ENCODE assay signal across 15 cellular contexts in the genomic region with DNA sequence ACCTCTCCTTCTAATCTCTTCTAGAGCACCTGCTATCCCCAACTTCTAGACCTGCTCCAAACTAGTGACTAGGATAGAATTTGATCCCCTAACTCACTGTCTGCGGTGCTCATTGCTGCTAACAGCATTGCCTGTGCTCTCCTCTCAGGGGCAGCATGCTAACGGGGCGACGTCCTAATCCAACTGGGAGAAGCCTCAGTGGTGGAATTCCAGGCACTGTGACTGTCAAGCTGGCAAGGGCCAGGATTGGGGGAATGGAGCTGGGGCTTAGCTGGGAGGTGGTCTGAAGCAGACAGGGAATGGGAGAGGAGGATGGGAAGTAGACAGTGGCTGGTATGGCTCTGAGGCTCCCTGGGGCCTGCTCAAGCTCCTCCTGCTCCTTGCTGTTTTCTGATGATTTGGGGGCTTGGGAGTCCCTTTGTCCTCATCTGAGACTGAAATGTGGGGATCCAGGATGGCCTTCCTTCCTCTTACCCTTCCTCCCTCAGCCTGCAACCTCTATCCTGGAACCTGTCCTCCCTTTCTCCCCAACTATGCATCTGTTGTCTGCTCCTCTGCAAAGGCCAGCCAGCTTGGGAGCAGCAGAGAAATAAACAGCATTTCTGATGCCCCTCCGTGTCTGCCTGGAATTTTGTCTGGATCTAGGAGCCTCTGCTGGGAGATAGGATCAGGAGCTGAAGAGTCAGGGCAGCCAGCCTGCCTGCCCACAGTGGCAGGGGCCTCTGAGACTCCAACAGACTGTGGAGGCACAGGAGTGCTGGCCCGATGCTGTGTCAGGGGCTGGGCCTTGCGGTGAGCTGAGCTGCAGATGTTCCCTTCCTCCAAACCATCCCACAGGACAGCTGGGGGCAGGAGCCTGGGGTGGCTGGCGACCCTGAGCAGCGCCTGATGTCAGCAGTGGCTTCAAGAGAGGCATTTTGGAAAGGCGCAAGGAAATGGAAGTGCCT. TPM values are rescaled to one million over a fixed set of nuclear protein-coding genes. Genes with fewer than 3 reads are reported as not detected.
DNase-seq lines count a peak whose midpoint lies in the region; ATAC-seq and TF ChIP-seq lines count a peak whose summit lies in the region.
"Had no signal": no experiment of that assay in that cellular context is flagged by ENCODE, and none has a peak within 500 bp of the region (broad histone marks: within the 10 kb centered on the region; RNA-seq: fewer than 3 reads in every experiment).

No MANE protein-coding gene starts in this region.

- CTCF ChIA-PET in WTC11 (lab: Charles Lee) = interaction anchor here (0.6 to 2.3 kb wide), 11 partner anchors 26 to 212 kb away, joined by 3 to 12 read pairs (median 5); a partner anchor contains a TSS
- CTCF ChIA-PET in naive thymus-derived CD4-positive, alpha-beta T cell (lab: Charles Lee) = interaction anchor here (0.6 kb wide), 1 partner anchor 305 kb away, joined by 3 read pairs; no protein-coding TSS in a partner anchor

- peaks cover 5% of the 10 kb centered on the region; the same call in 1 of the 2 replicates for H3K36me3 Mint-ChIP-seq in WTC11
- peaks cover 17% of the 10 kb centered on the region for H3K36me3 Mint-ChIP-seq in nephron (ENCODE audit: low read depth)
- H3K36me3 Mint-ChIP-seq in naive thymus-derived CD4-positive, alpha-beta T cell = no peaks in the 10 kb centered on the region

- in situ Hi-C loops in GM23248 (cut with MboI) = no loop called here

- POLR2A ChIA-PET in WTC11 (lab: Charles Lee) = interaction anchor here (1.1 kb wide), 1 partner anchor 44 kb away, joined by 3 read pairs; no protein-coding TSS in a partner anchor
- POLR2A ChIA-PET in naive thymus-derived CD4-positive, alpha-beta T cell (lab: Charles Lee) = no interaction called here

- no peaks in the 10 kb centered on the region for H3K9me2 ChIP-seq in GM23248 (ENCODE audit: insufficient read depth)

- H3K27me3 Mint-ChIP-seq in WTC11 (ENCODE audit: low read depth) (peaks cover 3% of the 10 kb centered on the region; the same call in 1 of the 2 replicates), nephron (ENCODE audit: low read depth) (peaks cover 5% of the 10 kb centered on the region)
- peaks cover 0 to 7% (median 0%) of the 10 kb centered on the region in 5 donors for H3K27me3 Mint-ChIP-seq in naive thymus-derived CD4-positive, alpha-beta T cell

- 59 to 71% methylated on average over 10 of the region's 10 CpGs for WGBS in GM23248 (ENCODE audit: low coverage in 1 of 2, low lambda C conversion rate in 2 of 2, missing lambda C conversion rate in 2 of 2), 2 experiments

- no peak for TF ChIP-seq CTCF in WTC11 (IDR thresholded peaks at IDR 0.05)
- TF ChIP-seq CTCF in nephron (IDR thresholded peaks at IDR 0.05; ENCODE audit: unreplicated experiment in 3 of 3) = no peak

- H3K27ac Mint-ChIP-seq in WTC11 (peak overlapping the region; percentile 52; the same call in 1 of the 2 replicates), nephron (peak overlapping the region; percentile 89 to 98 (median 96))
- peak overlapping the region in 1 of 9 donors; percentile 71 for H3K27ac Mint-ChIP-seq in naive thymus-derived CD4-positive, alpha-beta T cell
- H3K27ac Mint-ChIP-seq: activated B cell treated with CpG ODN at 0.5 μM for 24 hours; activated T-helper 1 cell treated with anti-CD3 and anti-CD28 coated beads, Interleukin-12 subunit alpha, Interleukin-12 subunit beta, Interleukin-2, Interleukin-4 antibody, amounts not matched to agents 30 ng/mL and 10 ng/mL and 1 ng/mL, durations not matched to agents 14 hours and 24 hours and 36 hours had no signal

- H3K9me3 ChIP-seq in GM23248 (ENCODE audit: low read depth) = no peaks in the 10 kb centered on the region
- no peaks in the 10 kb centered on the region for H3K9me3 ChIP-seq in naive thymus-derived CD4-positive, alpha-beta T cell (ENCODE audit: control insufficient read depth in 2 of 3, low read length in 3 of 3)
- H3K9me3 ChIP-seq: BLaER1, right lobe of liver had no signal

- H3F3A ChIP-seq in GM23248 (ENCODE audit: insufficient read depth) = peaks cover 31% of the 10 kb centered on the region

- peak; percentile 46 for ATAC-seq in WTC11
- ATAC-seq in naive thymus-derived CD4-positive, alpha-beta T cell = no peak
- ATAC-seq in GM19463 (IDR thresholded peaks at IDR 0.05; ENCODE audit: unreplicated experiment) = no peak
- ATAC-seq: right lobe of liver had no signal

- no peak overlapping the region for H3K4me3 ChIP-seq in GM23248
- H3K4me3 ChIP-seq in naive thymus-derived CD4-positive, alpha-beta T cell (ENCODE audit: low read length) = no peak overlapping the region
- H3K4me3 ChIP-seq: BLaER1, right lobe of liver had no signal

- H3K9me3 Mint-ChIP-seq in WTC11 = no peaks in the 10 kb centered on the region
- no peaks in the 10 kb centered on the region for H3K9me3 Mint-ChIP-seq in nephron
- H3K9me3 Mint-ChIP-seq in naive thymus-derived CD4-positive, alpha-beta T cell = no peaks in the 10 kb centered on the region
- H3K9me3 Mint-ChIP-seq: activated B cell treated with CpG ODN at 0.5 μM for 24 hours; activated T-helper 1 cell treated with anti-CD3 and anti-CD28 coated beads, Interleukin-12 subunit alpha, Interleukin-12 subunit beta, Interleukin-2, Interleukin-4 antibody, amounts not matched to agents 30 ng/mL and 10 ng/mL and 1 ng/mL, durations not matched to agents 14 hours and 24 hours and 36 hours had no signal

- intact Hi-C loops in naive thymus-derived CD4-positive, alpha-beta T cell (cut with micrococcal nuclease) = no loop called here

- H3K9ac ChIP-seq in GM23248 = no peak overlapping the region
- H3K9ac ChIP-seq: BLaER1 had no signal

- DNase-seq in GM23248 (peak; percentile 24), WTC11 (ENCODE audit: low spot score) (peak; percentile 41), DMS153 treated with DMSO at 0.1 percent for 48 hours (lab: John Stamatoyannopoulos, UW; ENCODE audit: unreplicated experiment) (no peak)
- DNase-seq in naive thymus-derived CD4-positive, alpha-beta T cell = no peak
- DNase-seq: activated B cell treated with CpG ODN at 0.5 μM for 24 hours, cerebellar nuclear complex, KBM-7, NCI-H2227 treated with DMSO at 0.1 percent for 48 hours had no signal

- H4K20me1 ChIP-seq in GM23248 (ENCODE audit: insufficient read depth) = no peaks in the 10 kb centered on the region
- H4K20me1 ChIP-seq: BLaER1 had no signal

- H3K4me3 Mint-ChIP-seq in WTC11 (no peak overlapping the region), nephron (peak overlapping the region; percentile 72 to 83 (median 72))
- H3K4me3 Mint-ChIP-seq in naive thymus-derived CD4-positive, alpha-beta T cell = no peak overlapping the region
- H3K4me3 Mint-ChIP-seq: activated B cell treated with CpG ODN at 0.5 μM for 24 hours; activated T-helper 1 cell treated with anti-CD3 and anti-CD28 coated beads, Interleukin-12 subunit alpha, Interleukin-12 subunit beta, Interleukin-2, Interleukin-4 antibody, amounts not matched to agents 30 ng/mL and 10 ng/mL and 1 ng/mL, durations not matched to agents 14 hours and 24 hours and 36 hours had no signal

- H3K79me2 ChIP-seq in GM23248 (ENCODE audit: insufficient read depth) = peaks cover 4% of the 10 kb centered on the region; the same call in 1 of the 2 replicates

- peaks cover 64% of the 10 kb centered on the region for H3K4me1 ChIP-seq in GM23248 (ENCODE audit: insufficient read depth)
- no peaks in the 10 kb centered on the region for H3K4me1 ChIP-seq in naive thymus-derived CD4-positive, alpha-beta T cell (ENCODE audit: control insufficient read depth in 2 of 2, insufficient read depth in 2 of 2, low read length in 2 of 2)
- H3K4me1 ChIP-seq: BLaER1, right lobe of liver had no signal

- no peaks in the 10 kb centered on the region for H3K27me3 ChIP-seq in GM23248 (replicated peaks; ENCODE audit: insufficient read depth)
- H3K27me3 ChIP-seq in naive thymus-derived CD4-positive, alpha-beta T cell (ENCODE audit: control insufficient read depth in 2 of 2, insufficient read depth in 2 of 2, low read length in 2 of 2) = no peaks in the 10 kb centered on the region
- H3K27me3 ChIP-seq: BLaER1, right lobe of liver had no signal

- no peaks in the 10 kb centered on the region for H3K36me3 ChIP-seq in GM23248 (ENCODE audit: low read depth)
- H3K36me3 ChIP-seq in naive thymus-derived CD4-positive, alpha-beta T cell (ENCODE audit: control insufficient read depth in 2 of 3, insufficient read depth in 3 of 3, low read length in 3 of 3) = no peaks in the 10 kb centered on the region
- H3K36me3 ChIP-seq: BLaER1, right lobe of liver had no signal

- H3K4me1 Mint-ChIP-seq in WTC11 (peaks cover 55% of the 10 kb centered on the region), nephron (peaks cover 83% of the 10 kb centered on the region)
- H3K4me1 Mint-ChIP-seq in naive thymus-derived CD4-positive, alpha-beta T cell = peaks cover 0 to 2% (median 0%) of the 10 kb centered on the region in 7 donors
- H3K4me1 Mint-ChIP-seq: activated B cell treated with CpG ODN at 0.5 μM for 24 hours had no signal

- no peak overlapping the region for H2AFZ ChIP-seq in GM23248

- no peak overlapping the region for H3K27ac ChIP-seq in GM23248
- H3K27ac ChIP-seq in naive thymus-derived CD4-positive, alpha-beta T cell (ENCODE audit: low read depth, low read length) = no peak overlapping the region
- H3K27ac ChIP-seq: BLaER1, right lobe of liver, RWPE1 had no signal

- H3K4me2 ChIP-seq in GM23248 (ENCODE audit: unreplicated experiment) = peak overlapping the region; percentile 20
- H3K4me2 ChIP-seq: BLaER1 had no signal

TF ChIP-seq in WTC11, 78 proteins besides CTCF, POLR2A, EP300 and RAD21:
- TF ChIP-seq ZNF138 (CRISPR knock-in tag; conservative IDR thresholded peaks at IDR 0.05) = 0 out of 2 replicates have a peak, but pooled peaks have one; percentile 24
- TF ChIP-seq FOXK1 (CRISPR knock-in tag; IDR thresholded peaks at IDR 0.05) = no peak

RNA-seq across cellular contexts. Expression of a gene that starts 3.0 kb away (rescaled TPM):
- total RNA-seq in GM23248 (2014; rRNA removed; shearing (Covaris generic)) = 110 and 127 TPM in 2 replicates
- polyA plus RNA-seq in GM23248 (2016; fragmentation: Nextera tagmentation; extraction: Ambion mirVana) = 124 and 125 TPM in 2 replicates
- total RNA-seq in WTC11 (2021) = 0.50 to 0.63 TPM (median 0.62 TPM) in 3 replicates
- total RNA-seq in naive thymus-derived CD4-positive, alpha-beta T cell = not detected
- not detected for polyA plus RNA-seq in naive thymus-derived CD4-positive, alpha-beta T cell
- total RNA-seq: activated B cell treated with CpG ODN at 0.5 μM for 24 hours; activated T-helper 1 cell treated with anti-CD3 and anti-CD28 coated beads, Interleukin-12 subunit alpha, Interleukin-12 subunit beta, Interleukin-2, Interleukin-4 antibody, amounts not matched to agents 30 ng/mL and 10 ng/mL and 1 ng/mL, durations not matched to agents 14 hours and 24 hours and 36 hours had no signal

RNA-seq across cellular contexts. Expression of a gene that starts 26.1 kb away (rescaled TPM):
- not detected in 2 replicates for total RNA-seq in GM23248 (2014; rRNA removed; shearing (Covaris generic))
- 0.22 TPM in 1 of 2 replicates, not detected in the other for polyA plus RNA-seq in GM23248 (2016; fragmentation: Nextera tagmentation; extraction: Ambion mirVana)
- 20.1 to 23.2 TPM (median 21.7 TPM) in 3 replicates for total RNA-seq in WTC11 (2021)
- total RNA-seq in naive thymus-derived CD4-positive, alpha-beta T cell = not detected
- not detected for polyA plus RNA-seq in naive thymus-derived CD4-positive, alpha-beta T cell
- total RNA-seq: activated B cell treated with CpG ODN at 0.5 μM for 24 hours had no signal
- polyA plus RNA-seq: liver had no signal

RNA-seq across cellular contexts. Expression of a gene that starts 46.1 kb away (rescaled TPM):
- total RNA-seq in GM23248 (2014; rRNA removed; shearing (Covaris generic)) = not detected in 2 replicates
- polyA plus RNA-seq in GM23248 (2016; fragmentation: Nextera tagmentation; extraction: Ambion mirVana) = 0.20 TPM in 1 of 2 replicates, not detected in the other
- total RNA-seq in WTC11 (2021) = 8.1 to 9.4 TPM (median 8.9 TPM) in 3 replicates
- total RNA-seq in naive thymus-derived CD4-positive, alpha-beta T cell = not detected
- not detected for polyA plus RNA-seq in naive thymus-derived CD4-positive, alpha-beta T cell
- total RNA-seq: activated B cell treated with CpG ODN at 0.5 μM for 24 hours; activated T-helper 1 cell treated with anti-CD3 and anti-CD28 coated beads, Interleukin-12 subunit alpha, Interleukin-12 subunit beta, Interleukin-2, Interleukin-4 antibody, amounts not matched to agents 30 ng/mL and 10 ng/mL and 1 ng/mL, durations not matched to agents 14 hours and 24 hours and 36 hours; liver had no signal

RNA-seq across cellular contexts. Expression of a gene that starts 59.6 kb away (rescaled TPM):
- not detected in 2 replicates for total RNA-seq in GM23248 (2014; rRNA removed; shearing (Covaris generic))
- not detected in 2 replicates for polyA plus RNA-seq in GM23248 (2016; fragmentation: Nextera tagmentation; extraction: Ambion mirVana)
- total RNA-seq in WTC11 (2021) = 5.6 to 10.6 TPM (median 6.1 TPM) in 3 replicates
- total RNA-seq in naive thymus-derived CD4-positive, alpha-beta T cell = not detected
- not detected for polyA plus RNA-seq in naive thymus-derived CD4-positive, alpha-beta T cell
- total RNA-seq: activated B cell treated with CpG ODN at 0.5 μM for 24 hours; activated T-helper 1 cell treated with anti-CD3 and anti-CD28 coated beads, Interleukin-12 subunit alpha, Interleukin-12 subunit beta, Interleukin-2, Interleukin-4 antibody, amounts not matched to agents 30 ng/mL and 10 ng/mL and 1 ng/mL, durations not matched to agents 14 hours and 24 hours and 36 hours; liver; right lobe of liver had no signal
- polyA plus RNA-seq: liver had no signal

Comparison
In these comparisons a context has a peak if more than half of its experiments do, and no peak if none do; other contexts are left out.
1. DNase-seq: peak in GM23248 (single experiment) and WTC11 (single experiment); none in DMS153 treated with DMSO at 0.1 percent for 48 hours (single experiment) and naive thymus-derived CD4-positive, alpha-beta T cell (0 of 9).
2. H3K4me3 Mint-ChIP-seq: peak in nephron (3 of 3); none in WTC11 (single experiment) and naive thymus-derived CD4-positive, alpha-beta T cell (0 of 10).
3. RNA of a gene that starts 3.0 kb away (total RNA-seq): 110 to 127 TPM in GM23248; 0.50 to 0.63 TPM in WTC11 and not detected in naive thymus-derived CD4-positive, alpha-beta T cell; every median in the first group is over 10 times any median in the second.
4. RNA of a gene that starts 26.1 kb away (total RNA-seq): 20.1 to 23.2 TPM in WTC11; not detected in GM23248 and not detected in naive thymus-derived CD4-positive, alpha-beta T cell; every median in the first group is over 10 times any median in the second.